In the genomic region with DNA sequence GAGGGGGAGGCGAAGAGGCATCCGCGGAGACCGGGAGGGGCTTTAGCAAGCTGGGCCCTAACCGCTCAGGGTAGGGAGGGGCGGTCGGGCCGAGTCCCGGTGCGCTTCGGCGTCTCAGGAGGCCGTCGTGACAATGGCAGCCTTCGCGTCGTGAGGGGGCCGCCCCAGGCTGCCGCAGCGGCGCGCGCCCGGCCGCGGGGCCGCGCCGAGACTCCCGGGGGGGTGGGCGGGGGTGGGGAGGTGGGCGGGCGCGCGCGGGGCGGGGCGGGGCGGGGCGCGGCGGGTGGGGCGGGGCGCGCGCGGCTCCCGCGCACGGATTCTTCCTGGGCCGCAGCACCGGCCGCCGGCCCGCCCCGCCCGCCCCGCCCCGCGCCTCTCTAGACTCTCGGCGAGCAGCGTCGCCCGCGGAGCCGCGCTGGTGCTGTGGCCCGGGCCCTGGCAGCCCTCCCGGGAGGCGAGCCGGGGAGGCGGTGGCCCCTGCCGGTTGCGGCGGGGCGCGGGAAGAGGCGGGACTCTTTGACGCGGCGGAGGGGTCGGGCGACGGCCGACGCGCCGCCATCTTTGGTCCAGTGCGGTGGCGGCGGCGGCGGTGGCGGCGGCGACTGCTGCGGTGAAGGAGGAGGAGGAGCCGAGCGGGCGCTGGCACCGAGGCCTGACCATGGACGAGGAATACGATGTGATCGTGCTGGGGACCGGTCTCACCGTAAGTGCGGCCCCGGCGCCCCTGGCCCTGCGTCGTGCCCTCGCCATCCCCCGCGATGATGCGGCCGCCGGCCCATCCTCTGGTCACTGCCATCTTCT, we compare ENCODE assay signal across 8 cellular contexts. TPM values are rescaled to one million over a fixed set of nuclear protein-coding genes. Genes with fewer than 3 reads are reported as not detected.
A peak's percentile ranks its signal among the peaks of the same experiment; 100 is the strongest.
DNase-seq lines count a peak whose midpoint lies in the region; ATAC-seq and TF ChIP-seq lines count a peak whose summit lies in the region.

GDI1 (plus strand) TSS at position 558 of the 801 bp plus-strand sequence; CDS start at position 659, 101 bp downstream.

- H3K27me3 ChIP-seq in iPS-18a (ENCODE audit: control insufficient read depth, insufficient read depth, low read length): no peaks in the 10 kb centered on the region
- H3K27me3 ChIP-seq in skeletal muscle satellite cell (ENCODE audit: control insufficient read depth, insufficient read depth, low read length): no peaks in the 10 kb centered on the region

- peak within 1 kb of the TSS; percentile 88 for H3K4me2 ChIP-seq in skeletal muscle satellite cell (ENCODE audit: low read length)

- peak within 1 kb of the TSS; percentile 94 to 98 (median 97) for H3K27ac Mint-ChIP-seq in brain

- H3K4me1 ChIP-seq in iPS-18a (ENCODE audit: control insufficient read depth, low read depth, low read length) (no peaks in the 10 kb centered on the region), skeletal muscle satellite cell (ENCODE audit: control insufficient read depth, insufficient read depth, low read length) (peaks cover 11% of the 10 kb centered on the region)

- DNase-seq in DMS 273 (lab: John Stamatoyannopoulos, UW; ENCODE audit: unreplicated experiment) (peak; percentile 77), DMS 273 treated with DMSO at 0.1 percent for 48 hours (lab: John Stamatoyannopoulos, UW) (no peak), T-helper 22 cell (ENCODE audit: low read depth) (peak; percentile 56)
- no peak for DNase-seq in Jurkat, Clone E6-1 (ENCODE audit: low read depth, low spot score)

- H3K36me3 ChIP-seq in iPS-18a (ENCODE audit: control insufficient read depth, low read depth, low read length) (peaks cover 7% of the 10 kb centered on the region), skeletal muscle satellite cell (ENCODE audit: insufficient read depth, low read length) (peaks cover 38% of the 10 kb centered on the region)

- H3K4me3 Mint-ChIP-seq in brain: peak within 1 kb of the TSS; percentile 89 to 96 (median 94)

- ATAC-seq in HG03196 (IDR thresholded peaks at IDR 0.05; ENCODE audit: unreplicated experiment): no peak

- TF ChIP-seq CTCF in brain (conservative IDR thresholded peaks at IDR 0.05): no peak

- H3K9ac ChIP-seq in iPS-18a (ENCODE audit: low read length): peak within 1 kb of the TSS; percentile 45
- peak within 1 kb of the TSS; percentile 83 for H3K9ac ChIP-seq in skeletal muscle satellite cell (ENCODE audit: low read depth, low read length)

- H3K9me3 Mint-ChIP-seq in brain: peaks cover 0 to 41% (median 0%) of the 10 kb centered on the region in 5 experiments

- H3K9me3 ChIP-seq in iPS-18a (ENCODE audit: control insufficient read depth, low read depth, low read length) (no peaks in the 10 kb centered on the region), skeletal muscle satellite cell (replicated peaks; ENCODE audit: low read length) (no peaks in the 10 kb centered on the region)

- H3K27me3 Mint-ChIP-seq in brain: no peaks in the 10 kb centered on the region

- peaks cover 42% of the 10 kb centered on the region for H3K36me3 Mint-ChIP-seq in brain

- peak within 1 kb of the TSS; percentile 59 for H3K4me3 ChIP-seq in Jurkat, Clone E6-1 (ENCODE audit: low read length)
- peak within 1 kb of the TSS; percentile 60 for H3K4me3 ChIP-seq in iPS-18a (ENCODE audit: low read length)
- peak within 1 kb of the TSS; percentile 79 for H3K4me3 ChIP-seq in skeletal muscle satellite cell (ENCODE audit: low read length)

- no peak within 1 kb of the TSS for H3K27ac ChIP-seq in iPS-18a (ENCODE audit: low read length)

- H3K4me1 Mint-ChIP-seq in brain: peaks cover 32% of the 10 kb centered on the region

RNA-seq across cellular contexts. Expression of gene GDI1, which starts in this region (rescaled TPM):
- polyA plus RNA-seq in Jurkat, Clone E6-1 (2012; ENCODE audit: insufficient read depth, insufficient read length): 164 TPM
- polyA plus RNA-seq in brain (ENCODE audit: insufficient read depth, low read depth, low replicate concordance): 830 TPM
- total RNA-seq in skeletal muscle satellite cell (2012; rRNA removed): 62.1 and 83.9 TPM in 2 replicates

Comparison
In these comparisons a context has a peak if more than half of its experiments do, and no peak if none do; other contexts are left out.
1. DNase-seq: peak in DMS 273 (single experiment) and T-helper 22 cell (single experiment); none in DMS 273 treated with DMSO at 0.1 percent for 48 hours (single experiment) and Jurkat, Clone E6-1 (single experiment).
2. Peak in every context shown above with its lines, with median percentiles within 50 percentile points of each other: H3K4me3 ChIP-seq.